11 cellular contexts compared by ENCODE assay signal in genomic region chr6:132614554-132614953, GRCh38. TPM values are rescaled to one million over a fixed set of nuclear protein-coding genes. Genes with fewer than 3 reads are reported as not detected.
DNase-seq lines count a peak whose midpoint lies in the region; ATAC-seq and TF ChIP-seq lines count a peak whose summit lies in the region.
"Had no signal": no experiment of that assay in that cellular context is flagged by ENCODE, and none has a peak within 500 bp of the region (broad histone marks: within the 10 kb centered on the region; RNA-seq: fewer than 3 reads in every experiment).

No MANE protein-coding gene starts in this region.

- TF ChIP-seq EP300 in tibial nerve (IDR thresholded peaks at IDR 0.05) = no peak

- ATAC-seq in GM18508 (IDR thresholded peaks at IDR 0.05; ENCODE audit: insufficient read depth, unreplicated experiment) = peak; percentile 66
- peak; percentile 42 for ATAC-seq in GM21786 (IDR thresholded peaks at IDR 0.05; ENCODE audit: unreplicated experiment)

- H3K27ac ChIP-seq in mucosa of rectum (ENCODE audit: low read depth in 2 of 2, low read length in 2 of 2) = no peak overlapping the region
- H3K27ac ChIP-seq in tibial nerve = no peak overlapping the region
- H3K27ac ChIP-seq: hepatocyte had no signal

- no peaks in the 10 kb centered on the region for H3K36me3 ChIP-seq in mucosa of rectum (ENCODE audit: control insufficient read depth in 2 of 2, insufficient read depth in 2 of 2, low read length in 2 of 2)
- no peaks in the 10 kb centered on the region for H3K36me3 ChIP-seq in tibial nerve

- H3K9ac ChIP-seq in mucosa of rectum (ENCODE audit: low read depth in 1 of 2, low read length in 2 of 2) = no peak overlapping the region

- WGBS in tibial nerve, 2 donors = 86 to 89% methylated on average over 6 to 7 of the region's 7 CpGs

- H3K4me3 ChIP-seq in mucosa of rectum (ENCODE audit: low read length in 2 of 2) (peak overlapping the region; percentile 33 to 35), tibial nerve (peak overlapping the region in 1 of 4 donors; percentile 19)
- H3K4me3 ChIP-seq: hepatocyte had no signal

- TF ChIP-seq CTCF in tibial nerve (IDR thresholded peaks at IDR 0.05) = no peak

- H3K4me1 ChIP-seq in mucosa of rectum (ENCODE audit: control insufficient read depth in 2 of 2, insufficient read depth in 2 of 2, low read length in 2 of 2) = peaks cover 0 to 2% of the 10 kb centered on the region in 2 donors
- peaks cover 0 to 11% (median 0%) of the 10 kb centered on the region in 4 donors for H3K4me1 ChIP-seq in tibial nerve

- no peaks in the 10 kb centered on the region for H3K27me3 ChIP-seq in mucosa of rectum (ENCODE audit: control insufficient read depth in 2 of 2, insufficient read depth in 2 of 2, low read length in 2 of 2)
- H3K27me3 ChIP-seq in tibial nerve = no peaks in the 10 kb centered on the region
- H3K27me3 ChIP-seq: hepatocyte had no signal

- DNase-seq in SW480 (ENCODE audit: low spot score) = peak; percentile 47
- no peak for DNase-seq in superior temporal gyrus (ENCODE audit: extremely low spot score)
- DNase-seq in tibial nerve (ENCODE audit: low spot score in 2 of 2) = no peak
- DNase-seq in Ammon's horn (ENCODE audit: low spot score) = no peak
- DNase-seq in stimulated activated CD4-positive, alpha-beta T cell treated with anti-CD3 and anti-CD28 coated beads, Interleukin-15, amount 100 ng/mL, for 24 hours = no peak
- DNase-seq: NCI-H2081 had no signal

- H3K9me3 ChIP-seq in mucosa of rectum (ENCODE audit: control insufficient read depth in 2 of 2, low read length in 2 of 2) (no peaks in the 10 kb centered on the region), tibial nerve (no peaks in the 10 kb centered on the region)

- no peak for TF ChIP-seq POLR2A in tibial nerve (IDR thresholded peaks at IDR 0.05)

RNA-seq across cellular contexts. Expression of gene TAAR2, which starts 9.5 kb away (rescaled TPM):
- not detected for total RNA-seq in tibial nerve
- total RNA-seq: hepatocyte, temporal lobe had no signal

RNA-seq across cellular contexts. Expression of gene TAAR5, which starts 25.0 kb away (rescaled TPM):
- not detected for total RNA-seq in tibial nerve
- total RNA-seq: hepatocyte, temporal lobe had no signal

RNA-seq across cellular contexts. Expression of gene TAAR1, which starts 44.4 kb away (rescaled TPM):
- total RNA-seq in tibial nerve = not detected
- total RNA-seq: hepatocyte, temporal lobe had no signal

RNA-seq across cellular contexts. Expression of gene TAAR6, which starts 44.4 kb away (rescaled TPM):
- not detected for total RNA-seq in tibial nerve
- total RNA-seq: hepatocyte, temporal lobe had no signal
